ENCODE assay signal across 10 cellular contexts in genomic region chr1:38845088-38845487, GRCh38. TPM values are rescaled to one million over a fixed set of nuclear protein-coding genes. Genes with fewer than 3 reads are reported as not detected.
"Had no signal": no experiment of that assay in that cellular context is flagged by ENCODE, and none has a peak within 500 bp of the region (broad histone marks: within the 10 kb centered on the region; RNA-seq: fewer than 3 reads in every experiment).

No MANE protein-coding gene starts in this region.

RNA-seq across cellular contexts. Expression of gene GJA9, which starts 36.3 kb away (rescaled TPM):
- total RNA-seq: subcutaneous adipose tissue, temporal lobe, thoracic aorta, thyroid gland, tibial nerve, upper lobe of left lung, upper lobe of right lung, uterus, vagina had no signal
- polyA plus RNA-seq: urinary bladder had no signal
